Comparison of ENCODE assay signal across 28 cellular contexts in genomic region chr20:19599200-19599599, GRCh38.
"Had no signal": no experiment of that assay in that cellular context is flagged by ENCODE, and none has a peak within 500 bp of the region (broad histone marks: within the 10 kb centered on the region; RNA-seq: fewer than 3 reads in every experiment).

No MANE protein-coding gene starts in this region.

- H3K4me1 Mint-ChIP-seq: stimulated activated effector memory CD8-positive, alpha-beta T cell treated with anti-CD3 and anti-CD28 coated beads, Interleukin-12 subunit alpha, Interleukin-12 subunit beta, amount 100 ng/mL, for 72 hours; stimulated activated naive B cell treated with anti-CD40 and anti-IgM and Interleukin-4, amounts not matched to agents 10 μg/mL and 1 μg/mL and 100 μg/mL, for 72 hours had no signal

- DNase-seq: stimulated activated CD4-positive, alpha-beta T cell treated with anti-CD3 and anti-CD28 coated beads, Interleukin-1b, Interleukin-23, amount 100 ng/mL, for 48 hours; stimulated activated CD4-positive, alpha-beta T cell treated with anti-CD3 and anti-CD28 coated beads, Interleukin-2, amount 100 ng/mL, for 24 hours; stimulated activated CD4-positive, alpha-beta T cell treated with anti-CD3 and anti-CD28 coated beads, Interleukin-2, amount 100 ng/mL, for 48 hours; stimulated activated CD4-positive, alpha-beta T cell treated with anti-CD3 and anti-CD28 coated beads, Interleukin-4, amount 100 ng/mL, for 1 hour; stimulated activated CD4-positive, alpha-beta T cell treated with anti-CD3 and anti-CD28 coated beads, Interleukin-4, amount 100 ng/mL, for 24 hours; stimulated activated CD4-positive, alpha-beta T cell treated with anti-CD3 and anti-CD28 coated beads, Interleukin-4, amount 100 ng/mL, for 4 hours; stimulated activated CD8-positive, alpha-beta memory T cell treated with anti-CD3 and anti-CD28 coated beads, Interleukin-4, amount 100 ng/mL, for 48 hours; stimulated activated naive B cell treated with anti-CD40 and anti-IgM and Interleukin-4, amounts not matched to agents 10 μg/mL and 1 μg/mL and 100 μg/mL, for 72 hours; stimulated activated naive CD4-positive, alpha-beta T cell; stimulated activated naive CD4-positive, alpha-beta T cell treated with Interleukin-2 at 50 U/mL for 16 hours; stomach; substantia nigra; testis; thyroid gland; tibial artery; transverse colon; trophoblast cell; upper lobe of right lung; uterus had no signal

- H3K27ac Mint-ChIP-seq: stimulated activated effector memory CD8-positive, alpha-beta T cell treated with anti-CD3 and anti-CD28 coated beads, Interleukin-12 subunit alpha, Interleukin-12 subunit beta, amount 100 ng/mL, for 72 hours; stimulated activated naive B cell treated with anti-CD40 and anti-IgM and Interleukin-4, amounts not matched to agents 10 μg/mL and 1 μg/mL and 100 μg/mL, for 72 hours; stimulated activated naive CD8-positive, alpha-beta T cell treated with anti-CD3 and anti-CD28 coated beads, Interleukin-15, Interleukin-2, amounts not matched to agents 100 ng/mL and 50 ng/mL, for 24 hours; type B pancreatic cell had no signal

- H3K27ac ChIP-seq: stomach, suprapubic skin, testis, thoracic aorta, thyroid gland, tibial artery, tibial nerve, transverse colon, upper lobe of left lung, upper lobe of right lung, uterus, vagina had no signal

- FAIRE-seq: urothelium cell line had no signal

- H3K27me3 ChIP-seq: stomach, suprapubic skin, testis, thyroid gland, tibial artery, tibial nerve, transverse colon, upper lobe of left lung, upper lobe of right lung, uterus, vagina had no signal

- H3K9me3 ChIP-seq: stomach, suprapubic skin, testis, thoracic aorta, thyroid gland, tibial artery, tibial nerve, transverse colon, upper lobe of left lung, upper lobe of right lung, uterus, vagina had no signal

- ATAC-seq: stimulated activated effector memory CD8-positive, alpha-beta T cell treated with anti-CD3 and anti-CD28 coated beads, Interleukin-12 subunit alpha, Interleukin-12 subunit beta, amount 100 ng/mL, for 72 hours; stimulated activated naive B cell treated with anti-CD40 and anti-IgM and Interleukin-4, amounts not matched to agents 10 μg/mL and 1 μg/mL and 100 μg/mL, for 72 hours; upper lobe of right lung had no signal

- H3K9me3 Mint-ChIP-seq: stimulated activated naive B cell treated with anti-CD40 and anti-IgM and Interleukin-4, amounts not matched to agents 10 μg/mL and 1 μg/mL and 100 μg/mL, for 72 hours; stimulated activated naive CD8-positive, alpha-beta T cell treated with anti-CD3 and anti-CD28 coated beads, Interleukin-15, Interleukin-2, amounts not matched to agents 100 ng/mL and 50 ng/mL, for 24 hours; type B pancreatic cell had no signal

- H3K4me3 ChIP-seq: stomach, suprapubic skin, testis, thoracic aorta, thyroid gland, tibial artery, tibial nerve, transverse colon, upper lobe of left lung, upper lobe of right lung, uterus, vagina had no signal

- H3K4me3 Mint-ChIP-seq: stimulated activated effector memory CD8-positive, alpha-beta T cell treated with anti-CD3 and anti-CD28 coated beads, Interleukin-12 subunit alpha, Interleukin-12 subunit beta, amount 100 ng/mL, for 72 hours; stimulated activated naive B cell treated with anti-CD40 and anti-IgM and Interleukin-4, amounts not matched to agents 10 μg/mL and 1 μg/mL and 100 μg/mL, for 72 hours; stimulated activated naive CD8-positive, alpha-beta T cell treated with anti-CD3 and anti-CD28 coated beads, Interleukin-15, Interleukin-2, amounts not matched to agents 100 ng/mL and 50 ng/mL, for 24 hours; type B pancreatic cell had no signal

- H3K36me3 ChIP-seq: stomach, suprapubic skin, thoracic aorta, thyroid gland, tibial artery, tibial nerve, transverse colon, upper lobe of left lung, upper lobe of right lung, uterus, vagina had no signal

- H3K27me3 Mint-ChIP-seq: stimulated activated naive CD8-positive, alpha-beta T cell treated with anti-CD3 and anti-CD28 coated beads, Interleukin-15, Interleukin-2, amounts not matched to agents 100 ng/mL and 50 ng/mL, for 24 hours had no signal

- H3K4me1 ChIP-seq: stomach, suprapubic skin, testis, thyroid gland, tibial artery, tibial nerve, transverse colon, upper lobe of left lung, upper lobe of right lung, uterus, vagina had no signal

- H3K36me3 Mint-ChIP-seq: stimulated activated effector memory CD8-positive, alpha-beta T cell treated with anti-CD3 and anti-CD28 coated beads, Interleukin-12 subunit alpha, Interleukin-12 subunit beta, amount 100 ng/mL, for 72 hours; stimulated activated naive B cell treated with anti-CD40 and anti-IgM and Interleukin-4, amounts not matched to agents 10 μg/mL and 1 μg/mL and 100 μg/mL, for 72 hours had no signal
